ENCODE assay signal across 8 cellular contexts in the genomic region with DNA sequence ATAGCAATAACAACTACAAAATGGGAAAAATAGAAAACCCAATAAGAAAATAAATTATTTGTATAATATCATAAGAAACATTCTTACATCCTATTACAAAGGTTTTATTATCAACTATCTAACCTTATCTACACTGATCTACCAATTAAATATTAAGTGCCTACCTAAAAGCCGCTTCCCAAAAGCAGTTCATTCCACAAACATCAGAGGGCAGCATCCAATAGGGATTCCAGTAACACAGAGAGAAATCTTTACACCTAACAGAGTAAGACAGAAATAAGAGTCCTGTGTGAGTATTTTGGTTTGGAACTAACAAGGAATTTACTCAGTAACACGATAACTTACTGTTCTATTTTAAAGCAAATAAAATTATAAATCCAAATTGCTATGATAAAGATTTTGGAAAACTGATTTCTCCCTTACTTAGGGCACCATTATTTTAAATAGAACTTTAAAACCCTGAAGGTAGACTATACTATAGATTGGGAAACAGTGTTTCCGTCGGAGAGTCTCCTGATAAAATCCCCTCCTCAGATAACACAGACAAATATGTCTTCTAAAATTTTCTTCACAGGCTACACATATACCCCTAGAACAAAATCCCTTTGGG. TPM values are rescaled to one million over a fixed set of nuclear protein-coding genes. Genes with fewer than 3 reads are reported as not detected.
A peak's percentile ranks its signal among the peaks of the same experiment; 100 is the strongest.
DNase-seq lines count a peak whose midpoint lies in the region; ATAC-seq lines count a peak whose summit lies in the region.

No MANE protein-coding gene starts in this region.

- peaks cover 11 to 27% of the 10 kb centered on the region in 2 donors for H3K4me1 Mint-ChIP-seq in effector memory CD8-positive, alpha-beta T cell (ENCODE audit: low read depth in 2 of 2)
- H3K4me1 Mint-ChIP-seq in memory B cell = peaks cover 26% of the 10 kb centered on the region
- peaks cover 30% of the 10 kb centered on the region for H3K4me1 Mint-ChIP-seq in activated CD4-positive, alpha-beta memory T cell treated with anti-CD3 and anti-CD28 coated beads for 36 hours (ENCODE audit: low read depth)

- H3K27ac Mint-ChIP-seq in effector memory CD8-positive, alpha-beta T cell = no peak overlapping the region
- H3K27ac Mint-ChIP-seq in memory B cell = no peak overlapping the region
- H3K27ac Mint-ChIP-seq in activated CD4-positive, alpha-beta memory T cell treated with anti-CD3 and anti-CD28 coated beads for 36 hours = no peak overlapping the region

- CTCF ChIA-PET in activated CD4-positive, alpha-beta memory T cell treated with anti-CD3 and anti-CD28 coated beads for 36 hours (lab: Charles Lee) = interaction anchor here (1.4 to 1.5 kb wide), 2 partner anchors 204 to 242 kb away, joined by 3 to 10 read pairs; no protein-coding TSS in a partner anchor

- POLR2A ChIA-PET in activated CD4-positive, alpha-beta memory T cell treated with anti-CD3 and anti-CD28 coated beads for 36 hours (lab: Charles Lee) = no interaction called here

- no peaks in the 10 kb centered on the region for H3K27me3 Mint-ChIP-seq in effector memory CD8-positive, alpha-beta T cell
- H3K27me3 Mint-ChIP-seq in memory B cell = no peaks in the 10 kb centered on the region
- H3K27me3 Mint-ChIP-seq in activated CD4-positive, alpha-beta memory T cell treated with anti-CD3 and anti-CD28 coated beads for 36 hours = no peaks in the 10 kb centered on the region

- intact Hi-C loops in activated CD4-positive, alpha-beta memory T cell treated with anti-CD3 and anti-CD28 coated beads for 36 hours (cut with micrococcal nuclease) = loop anchor here (1.0 to 2.0 kb wide), 3 partner anchors 197 to 243 kb away; a partner anchor contains a TSS

- ATAC-seq in effector memory CD8-positive, alpha-beta T cell (replicated peaks) = peak; percentile 54
- ATAC-seq in memory B cell (ENCODE audit: low read depth) (peak; percentile 59), GM18868 (IDR thresholded peaks at IDR 0.05; ENCODE audit: unreplicated experiment) (no peak), GM18498 (IDR thresholded peaks at IDR 0.05; ENCODE audit: unreplicated experiment) (no peak)

- DNase-seq in DMS 273 (lab: John Stamatoyannopoulos, UW; ENCODE audit: unreplicated experiment) = peak; percentile 76
- DNase-seq in HS-5 (ENCODE audit: low read depth) = peak; percentile 36
- peak; percentile 78 for DNase-seq in OCI-M1 (lab: John Stamatoyannopoulos, UW)
- DNase-seq in effector memory CD8-positive, alpha-beta T cell = peak in 2 of 3 experiments; percentile 8 to 30
- peak in 1 of 2 donors; percentile 23 for DNase-seq in memory B cell (ENCODE audit: low spot score in 2 of 2)
- no peak for DNase-seq in activated CD4-positive, alpha-beta memory T cell treated with anti-CD3 and anti-CD28 coated beads for 36 hours

- H3K36me3 Mint-ChIP-seq in effector memory CD8-positive, alpha-beta T cell (ENCODE audit: insufficient read depth) = no peaks in the 10 kb centered on the region
- H3K36me3 Mint-ChIP-seq in memory B cell = peaks cover 4% of the 10 kb centered on the region
- H3K36me3 Mint-ChIP-seq in activated CD4-positive, alpha-beta memory T cell treated with anti-CD3 and anti-CD28 coated beads for 36 hours = no peaks in the 10 kb centered on the region

- no peak overlapping the region for H3K4me3 Mint-ChIP-seq in effector memory CD8-positive, alpha-beta T cell
- no peak overlapping the region for H3K4me3 Mint-ChIP-seq in memory B cell
- no peak overlapping the region for H3K4me3 Mint-ChIP-seq in activated CD4-positive, alpha-beta memory T cell treated with anti-CD3 and anti-CD28 coated beads for 36 hours

- H3K9me3 Mint-ChIP-seq in effector memory CD8-positive, alpha-beta T cell = no peaks in the 10 kb centered on the region
- no peaks in the 10 kb centered on the region for H3K9me3 Mint-ChIP-seq in memory B cell
- H3K9me3 Mint-ChIP-seq in activated CD4-positive, alpha-beta memory T cell treated with anti-CD3 and anti-CD28 coated beads for 36 hours = no peaks in the 10 kb centered on the region

RNA-seq across cellular contexts. Expression of a gene that starts 15.0 kb away (rescaled TPM):
- 1 to 10 TPM; 7.0 to 8.3 TPM for total RNA-seq in activated CD4-positive, alpha-beta memory T cell treated with anti-CD3 and anti-CD28 coated beads for 36 hours

Comparison
In these comparisons a context has a peak if more than half of its experiments do, and no peak if none do; other contexts are left out.
1. ATAC-seq: peak in effector memory CD8-positive, alpha-beta T cell (single experiment) and memory B cell (single experiment); none in GM18868 (single experiment) and GM18498 (single experiment).